8 cellular contexts compared by ENCODE assay signal in genomic region chr12:62933220-62933870, GRCh38. TPM values are rescaled to one million over a fixed set of nuclear protein-coding genes. Genes with fewer than 3 reads are reported as not detected.
DNase-seq lines count a peak whose midpoint lies in the region; ATAC-seq, FAIRE-seq and TF ChIP-seq lines count a peak whose summit lies in the region.

No MANE protein-coding gene starts in this region.

- no peak for ATAC-seq in GM18868 (IDR thresholded peaks at IDR 0.05; ENCODE audit: unreplicated experiment)

- TF ChIP-seq CTCF in MCF 10A (IDR thresholded peaks at IDR 0.05; ENCODE audit: unreplicated experiment): no peak

- H3K4me3 Mint-ChIP-seq in MCF 10A (ENCODE audit: unreplicated experiment): peak overlapping the region; percentile 84

- H3K9me3 ChIP-seq in skeletal muscle tissue (ENCODE audit: control insufficient read depth in 3 of 3, low read length in 3 of 3): no peaks in the 10 kb centered on the region

- H3K27ac Mint-ChIP-seq in MCF 10A (ENCODE audit: low read depth, unreplicated experiment): peak overlapping the region; percentile 61

- H3K9ac ChIP-seq in skeletal muscle tissue (ENCODE audit: low read depth in 1 of 3, low read length in 3 of 3): peak overlapping the region; percentile 15 to 81 (median 75)

- peaks cover 9 to 21% (median 13%) of the 10 kb centered on the region in 3 donors for H3K4me1 ChIP-seq in skeletal muscle tissue (ENCODE audit: control insufficient read depth in 3 of 3, insufficient read depth in 3 of 3, low read length in 3 of 3)

- no peaks in the 10 kb centered on the region for H3K9me3 Mint-ChIP-seq in MCF 10A (ENCODE audit: unreplicated experiment)

- H3K36me3 Mint-ChIP-seq in MCF 10A (ENCODE audit: insufficient read depth, unreplicated experiment): no peaks in the 10 kb centered on the region

- peaks cover 13% of the 10 kb centered on the region for H3K4me1 Mint-ChIP-seq in MCF 10A (ENCODE audit: insufficient read depth, unreplicated experiment)

- no TSS peak for BruUV-seq in MCF 10A (replicated peaks; lab: Mats Ljungman, UMichigan)

- peak; percentile 97 for FAIRE-seq in G401.6 (lab: Jason Lieb, UNC)
- peak; percentile 79 for FAIRE-seq in islet of Langerhans (lab: Jason Lieb, UNC)

- H3K4me3 ChIP-seq in skeletal muscle tissue (ENCODE audit: low read length in 3 of 3): peak overlapping the region; percentile 72 to 83 (median 73)

- CTCF ChIA-PET in MCF 10A (lab: Yijun Ruan, JAX): interaction anchor here (0.6 to 4.7 kb wide), 9 partner anchors 12 to 137 kb away, joined by 3 to 27 read pairs (median 3); no protein-coding TSS in a partner anchor

- H3K36me3 ChIP-seq in skeletal muscle tissue (ENCODE audit: control insufficient read depth in 3 of 3, insufficient read depth in 3 of 3, low read length in 3 of 3): no peaks in the 10 kb centered on the region

- peak; percentile 87 for DNase-seq in NCI-H2107 treated with DMSO at 0.1 percent for 48 hours (lab: John Stamatoyannopoulos, UW; ENCODE audit: unreplicated experiment)
- DNase-seq in MCF 10A (ENCODE audit: unreplicated experiment): no peak
- no peak for DNase-seq in NCI-H1436 (lab: John Stamatoyannopoulos, UW)
- no peak for DNase-seq in effector CD8-positive, alpha-beta T cell (lab: John Stamatoyannopoulos, UW)

- POLR2A ChIA-PET in MCF 10A (lab: Yijun Ruan, JAX): interaction anchor here (0.8 to 2.5 kb wide), 5 partner anchors 10 to 350 kb away, joined by 3 to 9 read pairs (median 4); no protein-coding TSS in a partner anchor

- H3K27ac ChIP-seq in skeletal muscle tissue (ENCODE audit: low read depth, low read length): no peak overlapping the region

- intact Hi-C loops in MCF 10A (cut with micrococcal nuclease): loop anchor here (10.0 kb wide), 1 partner anchor 131 kb away; no protein-coding TSS in a partner anchor

- peaks cover 0 to 4% (median 0%) of the 10 kb centered on the region in 3 donors for H3K27me3 ChIP-seq in skeletal muscle tissue (ENCODE audit: control insufficient read depth in 3 of 3, insufficient read depth in 3 of 3, low read length in 3 of 3)

- H3K27me3 Mint-ChIP-seq in MCF 10A (ENCODE audit: insufficient read depth, unreplicated experiment): peaks cover 20% of the 10 kb centered on the region

RNA-seq across cellular contexts. Expression of gene PPM1H, which starts 1.6 kb away (rescaled TPM):
- total RNA-seq in MCF 10A (2022): 0.49 and 2.0 TPM in 2 replicates
- 4.2 TPM for total RNA-seq in skeletal muscle tissue
